Comparison of ENCODE assay signal across 33 cellular contexts in the genomic region with DNA sequence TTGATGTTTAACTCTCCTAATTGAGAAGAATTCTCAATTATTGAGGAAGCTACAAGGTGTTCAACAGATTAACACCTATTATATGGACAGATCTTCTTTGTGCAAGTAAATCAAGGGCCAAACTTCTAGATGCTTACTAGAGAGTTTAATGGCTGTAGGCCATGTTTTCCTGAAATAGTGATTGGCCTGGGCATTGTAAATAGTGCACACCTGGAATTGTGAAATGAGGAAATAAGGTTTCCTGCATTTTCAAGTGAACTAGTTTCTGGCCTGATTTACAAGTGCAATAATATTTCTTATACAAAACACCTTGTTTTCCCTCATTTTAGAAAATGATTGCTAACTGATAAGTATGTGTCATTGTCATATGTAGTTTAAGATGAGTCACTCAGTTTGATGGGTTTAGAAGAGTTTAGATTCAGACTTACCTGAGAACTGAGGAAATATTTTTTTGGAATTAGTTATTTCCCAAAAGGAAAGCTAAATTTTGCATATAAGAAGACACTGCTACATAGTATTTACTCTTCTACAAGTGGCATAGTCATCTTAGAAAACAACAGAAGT. TPM values are rescaled to one million over a fixed set of nuclear protein-coding genes. Genes with fewer than 3 reads are reported as not detected.
A peak's percentile ranks its signal among the peaks of the same experiment; 100 is the strongest.
DNase-seq lines count a peak whose midpoint lies in the region; ATAC-seq and TF ChIP-seq lines count a peak whose summit lies in the region.
"Had no signal": no experiment of that assay in that cellular context is flagged by ENCODE, and none has a peak within 500 bp of the region (broad histone marks: within the 10 kb centered on the region; RNA-seq: fewer than 3 reads in every experiment).

No MANE protein-coding gene starts in this region.

- peaks cover 85% of the 10 kb centered on the region for H3K4me1 ChIP-seq in DOHH2 (ENCODE audit: control insufficient read depth, low read length)
- peaks cover 57% of the 10 kb centered on the region for H3K4me1 ChIP-seq in GM23338 (ENCODE audit: insufficient read depth)
- peaks cover 0 to 4% (median 0%) of the 10 kb centered on the region in 4 donors for H3K4me1 ChIP-seq in Peyer's patch
- H3K4me1 ChIP-seq in Caco-2, result peaks cover 22% of the 10 kb centered on the region
- H3K4me1 ChIP-seq: breast epithelium, prostate gland had no signal

- H3K27ac ChIP-seq in DOHH2 (ENCODE audit: low read depth, low read length), result no peak overlapping the region
- no peak overlapping the region for H3K27ac ChIP-seq in GM23338 (ENCODE audit: low read depth)
- no peak overlapping the region for H3K27ac ChIP-seq in Peyer's patch
- H3K27ac ChIP-seq: breast epithelium, heart right ventricle, neutrophil, prostate gland, sigmoid colon, upper lobe of right lung had no signal

- ATAC-seq in GM23338, result no peak
- ATAC-seq in activated T-helper 17 cell treated with anti-CD3 and anti-CD28 coated beads, Interleukin-2, amount 50 U/mL, for 72 hours (replicated peaks), result peak; percentile 48
- peak; percentile 44 for ATAC-seq in left lobe of liver
- ATAC-seq: esophagus mucosa; heart right ventricle; left cardiac atrium; stimulated activated memory B cell treated with anti-CD40 and anti-IgM and Interleukin-4, amounts not matched to agents 10 μg/mL and 1 μg/mL and 100 μg/mL, for 72 hours; upper lobe of right lung had no signal

- no TSS peak for BruUV-seq in Caco-2 (replicated peaks; lab: Mats Ljungman, UMichigan)

- H3K36me3 ChIP-seq in DOHH2 (ENCODE audit: control insufficient read depth, low read length), result peaks cover 13% of the 10 kb centered on the region
- H3K36me3 ChIP-seq in GM23338 (ENCODE audit: insufficient read depth), result no peaks in the 10 kb centered on the region
- H3K36me3 ChIP-seq in Peyer's patch, result peaks cover 0 to 6% (median 0%) of the 10 kb centered on the region in 3 donors
- no peaks in the 10 kb centered on the region for H3K36me3 ChIP-seq in Caco-2 (ENCODE audit: control insufficient read depth, insufficient read depth, low read length)
- H3K36me3 ChIP-seq: breast epithelium, MG63, neutrophil, prostate gland, upper lobe of right lung had no signal

- H2AFZ ChIP-seq in GM23338, result no peak overlapping the region

- H3K79me2 ChIP-seq in DOHH2 (ENCODE audit: control insufficient read depth, low read length) (peaks cover 9% of the 10 kb centered on the region; the same call in 1 of the 2 replicates), GM23338 (replicated peaks; ENCODE audit: insufficient read depth) (peaks cover 66% of the 10 kb centered on the region)

- CTCF ChIA-PET in Caco-2 (lab: Charles Lee), result no interaction called here

- H3K4me1 Mint-ChIP-seq in GM23338, result peaks cover 76% of the 10 kb centered on the region
- peaks cover 28% of the 10 kb centered on the region for H3K4me1 Mint-ChIP-seq in activated T-helper 17 cell treated with anti-CD3 and anti-CD28 coated beads, Interleukin-2, amount 50 U/mL, for 72 hours
- H3K4me1 Mint-ChIP-seq in Caco-2 (ENCODE audit: low read depth, unreplicated experiment), result peaks cover 12% of the 10 kb centered on the region

- intact Hi-C loops in Caco-2 (cut with micrococcal nuclease; ENCODE audit: unreplicated experiment), result no loop called here

- peak overlapping the region; percentile 2; the same call in 1 of the 2 replicates for H3K4me3 ChIP-seq in DOHH2 (ENCODE audit: low read length)
- no peak overlapping the region for H3K4me3 ChIP-seq in GM23338
- H3K4me3 ChIP-seq in Peyer's patch, result no peak overlapping the region
- H3K4me3 ChIP-seq in Caco-2 (ENCODE audit: low read depth, low read length), result no peak overlapping the region
- H3K4me3 ChIP-seq: breast epithelium, heart right ventricle, MG63, prostate gland, sigmoid colon, upper lobe of right lung had no signal

- H3F3A ChIP-seq in DOHH2 (ENCODE audit: control insufficient read depth, insufficient read depth), result peaks cover 14% of the 10 kb centered on the region
- peaks cover 3% of the 10 kb centered on the region; the same call in 1 of the 2 replicates for H3F3A ChIP-seq in GM23338 (replicated peaks; ENCODE audit: low read depth)

- peaks cover 43% of the 10 kb centered on the region; the same call in 2 of the 3 replicates for H3K36me3 Mint-ChIP-seq in GM23338 (ENCODE audit: low read depth)
- H3K36me3 Mint-ChIP-seq in activated T-helper 17 cell treated with anti-CD3 and anti-CD28 coated beads, Interleukin-2, amount 50 U/mL, for 72 hours (ENCODE audit: low read depth), result peaks cover 85% of the 10 kb centered on the region
- H3K36me3 Mint-ChIP-seq in Caco-2 (ENCODE audit: insufficient read depth, unreplicated experiment), result peaks cover 6% of the 10 kb centered on the region

- H3K9me3 ChIP-seq in DOHH2 (ENCODE audit: control insufficient read depth, insufficient read depth, low read length) (no peaks in the 10 kb centered on the region), Peyer's patch (no peaks in the 10 kb centered on the region), Caco-2 (no peaks in the 10 kb centered on the region)
- H3K9me3 ChIP-seq: breast epithelium, heart right ventricle, MG63, neutrophil, prostate gland, sigmoid colon, SK-N-SH, upper lobe of right lung had no signal

- H3K4me3 Mint-ChIP-seq in GM23338, result no peak overlapping the region
- H3K4me3 Mint-ChIP-seq in activated T-helper 17 cell treated with anti-CD3 and anti-CD28 coated beads, Interleukin-2, amount 50 U/mL, for 72 hours, result peak overlapping the region; percentile 45
- no peak overlapping the region for H3K4me3 Mint-ChIP-seq in Caco-2 (ENCODE audit: unreplicated experiment)
- H3K4me3 Mint-ChIP-seq: activated CD4-positive, alpha-beta T cell treated with anti-CD3 and anti-CD28 coated beads, Interleukin-2, amount 10 ng/mL, durations not matched to agents 7 days and 5 days; activated T-helper 1 cell treated with anti-CD3 and anti-CD28 coated beads, Interleukin-12 subunit alpha, Interleukin-12 subunit beta, Interleukin-2, Interleukin-4 antibody, amounts not matched to agents 30 ng/mL and 10 ng/mL and 1 ng/mL, durations not matched to agents 14 hours and 24 hours and 36 hours; CD4-positive, alpha-beta T cell; H9; stimulated activated memory B cell treated with anti-CD40 and anti-IgM and Interleukin-4, amounts not matched to agents 10 μg/mL and 1 μg/mL and 100 μg/mL, for 72 hours had no signal

- POLR2A ChIA-PET in Caco-2 (lab: Charles Lee), result no interaction called here

- TF ChIP-seq POLR2A in Peyer's patch (IDR thresholded peaks at IDR 0.05), result no peak

- no peak for DNase-seq in GM23338 (ENCODE audit: low spot score)
- DNase-seq in left lobe of liver (ENCODE audit: low spot score), result no peak
- no peak for DNase-seq in Peyer's patch
- no peak for DNase-seq in hypothalamus (lab: John Stamatoyannopoulos, UW)
- DNase-seq in Caco-2, result no peak
- DNase-seq: activated CD4-positive, alpha-beta T cell treated with anti-CD3 and anti-CD28 coated beads, Interleukin-2, amount 10 ng/mL, durations not matched to agents 7 days and 5 days; activated naive CD4-positive, alpha-beta T cell treated with anti-CD3 and anti-CD28 coated beads, Interleukin-2, amount 50 U/mL, for 16 hours; amygdala; CD4-positive, alpha-beta T cell; effector CD4-positive, alpha-beta T cell; foreskin fibroblast; H9; heart right ventricle; KBM-7; left cardiac atrium; MG63; NCI-H1417; NCI-H2081; NCI-H345; NCI-H774; sigmoid colon; SK-N-SH; stimulated activated CD4-positive, alpha-beta T cell treated with anti-CD3 and anti-CD28 coated beads, Interleukin-4, amount 100 ng/mL, for 4 hours; T-helper 2 cell; upper lobe of right lung had no signal

- TF ChIP-seq CTCF in DOHH2 (IDR thresholded peaks at IDR 0.05; ENCODE audit: low read depth, low read length, poor library complexity, severe bottlenecking) (no peak), GM23338 (conservative IDR thresholded peaks at IDR 0.05; ENCODE audit: low read depth in 2 of 2) (no peak), Peyer's patch (IDR thresholded peaks at IDR 0.05) (no peak), Caco-2 (IDR thresholded peaks at IDR 0.05; ENCODE audit: insufficient read depth in 1 of 2, low read depth in 1 of 2, low read length in 1 of 2, severe bottlenecking in 1 of 2, unreplicated experiment in 1 of 2) (no peak)

- peaks cover 7% of the 10 kb centered on the region for H3K27me3 Mint-ChIP-seq in GM23338 (ENCODE audit: insufficient read depth, low read depth, poor library complexity)
- H3K27me3 Mint-ChIP-seq in activated T-helper 17 cell treated with anti-CD3 and anti-CD28 coated beads, Interleukin-2, amount 50 U/mL, for 72 hours, result no peaks in the 10 kb centered on the region
- no peaks in the 10 kb centered on the region for H3K27me3 Mint-ChIP-seq in Caco-2 (ENCODE audit: insufficient read depth, unreplicated experiment)
- H3K27me3 Mint-ChIP-seq: activated CD4-positive, alpha-beta T cell treated with anti-CD3 and anti-CD28 coated beads, Interleukin-2, amount 10 ng/mL, durations not matched to agents 7 days and 5 days; CD4-positive, alpha-beta T cell; stimulated activated memory B cell treated with anti-CD40 and anti-IgM and Interleukin-4, amounts not matched to agents 10 μg/mL and 1 μg/mL and 100 μg/mL, for 72 hours had no signal

- peak overlapping the region; percentile 28 for H3K4me2 ChIP-seq in DOHH2 (ENCODE audit: low read length)
- no peak overlapping the region for H3K4me2 ChIP-seq in GM23338
- H3K4me2 ChIP-seq: SK-N-SH had no signal

- H3K9me2 ChIP-seq in DOHH2 (replicated peaks; ENCODE audit: control insufficient read depth, low read length) (no peaks in the 10 kb centered on the region), GM23338 (ENCODE audit: insufficient read depth) (no peaks in the 10 kb centered on the region)
- H3K9me2 ChIP-seq: SK-N-SH had no signal

- H3K9me3 Mint-ChIP-seq in GM23338, result no peaks in the 10 kb centered on the region
- no peaks in the 10 kb centered on the region for H3K9me3 Mint-ChIP-seq in activated T-helper 17 cell treated with anti-CD3 and anti-CD28 coated beads, Interleukin-2, amount 50 U/mL, for 72 hours
- H3K9me3 Mint-ChIP-seq in Caco-2 (ENCODE audit: unreplicated experiment), result no peaks in the 10 kb centered on the region
- H3K9me3 Mint-ChIP-seq: activated CD4-positive, alpha-beta T cell treated with anti-CD3 and anti-CD28 coated beads, Interleukin-2, amount 10 ng/mL, durations not matched to agents 7 days and 5 days; activated T-helper 1 cell treated with anti-CD3 and anti-CD28 coated beads, Interleukin-12 subunit alpha, Interleukin-12 subunit beta, Interleukin-2, Interleukin-4 antibody, amounts not matched to agents 30 ng/mL and 10 ng/mL and 1 ng/mL, durations not matched to agents 14 hours and 24 hours and 36 hours; CD4-positive, alpha-beta T cell; H9; stimulated activated memory B cell treated with anti-CD40 and anti-IgM and Interleukin-4, amounts not matched to agents 10 μg/mL and 1 μg/mL and 100 μg/mL, for 72 hours had no signal

- H3K27ac Mint-ChIP-seq in GM23338 (peak overlapping the region; percentile 87), Caco-2 (ENCODE audit: unreplicated experiment) (no peak overlapping the region)
- peak overlapping the region; percentile 59 for H3K27ac Mint-ChIP-seq in activated T-helper 17 cell treated with anti-CD3 and anti-CD28 coated beads, Interleukin-2, amount 50 U/mL, for 72 hours
- H3K27ac Mint-ChIP-seq: activated CD4-positive, alpha-beta T cell treated with anti-CD3 and anti-CD28 coated beads, Interleukin-2, amount 10 ng/mL, durations not matched to agents 7 days and 5 days; activated T-helper 1 cell treated with anti-CD3 and anti-CD28 coated beads, Interleukin-12 subunit alpha, Interleukin-12 subunit beta, Interleukin-2, Interleukin-4 antibody, amounts not matched to agents 30 ng/mL and 10 ng/mL and 1 ng/mL, durations not matched to agents 14 hours and 24 hours and 36 hours; CD4-positive, alpha-beta T cell; stimulated activated memory B cell treated with anti-CD40 and anti-IgM and Interleukin-4, amounts not matched to agents 10 μg/mL and 1 μg/mL and 100 μg/mL, for 72 hours had no signal

- H4K20me1 ChIP-seq in DOHH2 (ENCODE audit: control insufficient read depth, insufficient read depth, low read depth, low read length), result no peaks in the 10 kb centered on the region
- no peaks in the 10 kb centered on the region for H4K20me1 ChIP-seq in GM23338 (replicated peaks; ENCODE audit: insufficient read depth)

- H3K27me3 ChIP-seq in DOHH2 (ENCODE audit: control insufficient read depth, low read length) (no peaks in the 10 kb centered on the region), GM23338 (ENCODE audit: insufficient read depth) (no peaks in the 10 kb centered on the region), Peyer's patch (no peaks in the 10 kb centered on the region), Caco-2 (replicated peaks; ENCODE audit: control insufficient read depth, insufficient read depth, low read length) (no peaks in the 10 kb centered on the region)
- H3K27me3 ChIP-seq: breast epithelium, heart right ventricle, MG63, neutrophil, sigmoid colon, upper lobe of right lung had no signal

RNA-seq across cellular contexts. Expression of a gene that starts 21.2 kb away (rescaled TPM):
- total RNA-seq in GM23338 (2014; rRNA removed; shearing (Covaris generic)), result 53.8 and 67.2 TPM in 2 replicates
- 37.6 and 42.6 TPM in 2 replicates for polyA plus RNA-seq in GM23338 (2016; fragmentation: Nextera tagmentation; extraction: Ambion mirVana)
- total RNA-seq in activated T-helper 17 cell treated with anti-CD3 and anti-CD28 coated beads, Interleukin-2, amount 50 U/mL, for 72 hours, result 10 to 100 TPM; 64.2 to 80.5 TPM
- total RNA-seq in left lobe of liver (37.2 TPM), Peyer's patch (100 to 1,000 TPM in 3 of 4 donors, 10 to 100 TPM in 1; 72.5 to 128 (median 108) TPM), Caco-2 (2022) (45.2 and 48.3 TPM in 2 replicates)
